In the genomic region with DNA sequence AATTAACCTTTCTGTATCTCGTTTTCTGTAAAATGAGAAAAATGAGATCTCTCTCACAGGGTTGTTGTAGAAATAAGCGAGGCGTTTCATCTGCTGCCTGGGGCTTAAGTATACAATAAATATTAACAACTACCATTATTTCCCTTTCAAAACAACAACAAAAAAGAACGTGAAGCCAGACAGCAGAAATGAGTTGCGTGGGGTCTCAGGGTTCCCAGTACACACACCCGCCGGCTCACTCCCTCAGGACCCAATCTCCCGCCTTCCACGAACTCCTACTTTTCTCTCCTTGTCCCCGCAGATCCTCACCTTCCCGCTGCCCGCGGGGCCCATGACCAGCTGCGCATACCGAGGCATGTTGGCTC, we compare ENCODE assay signal across 1 cellular context.
A peak's percentile ranks its signal among the peaks of the same experiment; 100 is the strongest.
TF ChIP-seq lines count a peak whose summit lies in the region.

No MANE protein-coding gene starts in this region.

TF ChIP-seq in K562, 482 proteins besides CTCF, POLR2A, EP300 and RAD21 (continued from another document):
- TF ChIP-seq, protein P1, sequence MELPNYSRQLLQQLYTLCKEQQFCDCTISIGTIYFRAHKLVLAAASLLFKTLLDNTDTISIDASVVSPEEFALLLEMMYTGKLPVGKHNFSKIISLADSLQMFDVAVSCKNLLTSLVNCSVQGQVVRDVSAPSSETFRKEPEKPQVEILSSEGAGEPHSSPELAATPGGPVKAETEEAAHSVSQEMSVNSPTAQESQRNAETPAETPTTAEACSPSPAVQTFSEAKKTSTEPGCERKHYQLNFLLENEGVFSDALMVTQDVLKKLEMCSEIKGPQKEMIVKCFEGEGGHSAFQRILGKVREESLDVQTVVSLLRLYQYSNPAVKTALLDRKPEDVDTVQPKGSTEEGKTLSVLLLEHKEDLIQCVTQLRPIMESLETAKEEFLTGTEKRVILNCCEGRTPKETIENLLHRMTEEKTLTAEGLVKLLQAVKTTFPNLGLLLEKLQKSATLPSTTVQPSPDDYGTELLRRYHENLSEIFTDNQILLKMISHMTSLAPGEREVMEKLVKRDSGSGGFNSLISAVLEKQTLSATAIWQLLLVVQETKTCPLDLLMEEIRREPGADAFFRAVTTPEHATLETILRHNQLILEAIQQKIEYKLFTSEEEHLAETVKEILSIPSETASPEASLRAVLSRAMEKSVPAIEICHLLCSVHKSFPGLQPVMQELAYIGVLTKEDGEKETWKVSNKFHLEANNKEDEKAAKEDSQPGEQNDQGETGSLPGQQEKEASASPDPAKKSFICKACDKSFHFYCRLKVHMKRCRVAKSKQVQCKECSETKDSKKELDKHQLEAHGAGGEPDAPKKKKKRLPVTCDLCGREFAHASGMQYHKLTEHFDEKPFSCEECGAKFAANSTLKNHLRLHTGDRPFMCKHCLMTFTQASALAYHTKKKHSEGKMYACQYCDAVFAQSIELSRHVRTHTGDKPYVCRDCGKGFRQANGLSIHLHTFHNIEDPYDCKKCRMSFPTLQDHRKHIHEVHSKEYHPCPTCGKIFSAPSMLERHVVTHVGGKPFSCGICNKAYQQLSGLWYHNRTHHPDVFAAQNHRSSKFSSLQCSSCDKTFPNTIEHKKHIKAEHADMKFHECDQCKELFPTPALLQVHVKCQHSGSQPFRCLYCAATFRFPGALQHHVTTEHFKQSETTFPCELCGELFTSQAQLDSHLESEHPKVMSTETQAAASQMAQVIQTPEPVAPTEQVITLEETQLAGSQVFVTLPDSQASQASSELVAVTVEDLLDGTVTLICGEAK (IDR thresholded peaks at IDR 0.05), result peak; percentile 18
- TF ChIP-seq, protein P1 (CRISPR knock-in tag; IDR thresholded peaks at IDR 0.05), result no peak
- TF ChIP-seq, protein P2, sequence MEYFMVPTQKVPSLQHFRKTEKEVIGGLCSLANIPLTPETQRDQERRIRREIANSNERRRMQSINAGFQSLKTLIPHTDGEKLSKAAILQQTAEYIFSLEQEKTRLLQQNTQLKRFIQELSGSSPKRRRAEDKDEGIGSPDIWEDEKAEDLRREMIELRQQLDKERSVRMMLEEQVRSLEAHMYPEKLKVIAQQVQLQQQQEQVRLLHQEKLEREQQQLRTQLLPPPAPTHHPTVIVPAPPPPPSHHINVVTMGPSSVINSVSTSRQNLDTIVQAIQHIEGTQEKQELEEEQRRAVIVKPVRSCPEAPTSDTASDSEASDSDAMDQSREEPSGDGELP (CRISPR knock-in tag; IDR thresholded peaks at IDR 0.05; ENCODE audit: borderline replicate concordance), result peak; percentile 85
- TF ChIP-seq SMARCE1 (IDR thresholded peaks at IDR 0.05) (0 out of 2 replicates have a peak, but pooled peaks have one; percentile 34), POLR2B (IDR thresholded peaks at IDR 0.05; ENCODE audit: low read depth, partially characterized antibody) (peak; percentile 74), ASH1L (IDR thresholded peaks at IDR 0.05; ENCODE audit: borderline replicate concordance, low read depth, partially characterized antibody) (peak; percentile 16), ZNF274 (IDR thresholded peaks at IDR 0.05; ENCODE audit: borderline replicate concordance, low read depth, low read length) (no peak), NFIC (IDR thresholded peaks at IDR 0.05) (peak; percentile 36), LARP7 (IDR thresholded peaks at IDR 0.05) (no peak), CEBPB (tag; IDR thresholded peaks at IDR 0.05) (no peak), TAF7 (tag; IDR thresholded peaks at IDR 0.05) (peak; percentile 26; the same call in 1 of the 2 replicates)
- TF ChIP-seq, protein P3, sequence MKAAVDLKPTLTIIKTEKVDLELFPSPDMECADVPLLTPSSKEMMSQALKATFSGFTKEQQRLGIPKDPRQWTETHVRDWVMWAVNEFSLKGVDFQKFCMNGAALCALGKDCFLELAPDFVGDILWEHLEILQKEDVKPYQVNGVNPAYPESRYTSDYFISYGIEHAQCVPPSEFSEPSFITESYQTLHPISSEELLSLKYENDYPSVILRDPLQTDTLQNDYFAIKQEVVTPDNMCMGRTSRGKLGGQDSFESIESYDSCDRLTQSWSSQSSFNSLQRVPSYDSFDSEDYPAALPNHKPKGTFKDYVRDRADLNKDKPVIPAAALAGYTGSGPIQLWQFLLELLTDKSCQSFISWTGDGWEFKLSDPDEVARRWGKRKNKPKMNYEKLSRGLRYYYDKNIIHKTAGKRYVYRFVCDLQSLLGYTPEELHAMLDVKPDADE (conservative IDR thresholded peaks at IDR 0.05; ENCODE audit: control insufficient read depth, low read depth, low read length), result peak; percentile 28; the same call in 1 of the 2 replicates
- TF ChIP-seq, protein P4, sequence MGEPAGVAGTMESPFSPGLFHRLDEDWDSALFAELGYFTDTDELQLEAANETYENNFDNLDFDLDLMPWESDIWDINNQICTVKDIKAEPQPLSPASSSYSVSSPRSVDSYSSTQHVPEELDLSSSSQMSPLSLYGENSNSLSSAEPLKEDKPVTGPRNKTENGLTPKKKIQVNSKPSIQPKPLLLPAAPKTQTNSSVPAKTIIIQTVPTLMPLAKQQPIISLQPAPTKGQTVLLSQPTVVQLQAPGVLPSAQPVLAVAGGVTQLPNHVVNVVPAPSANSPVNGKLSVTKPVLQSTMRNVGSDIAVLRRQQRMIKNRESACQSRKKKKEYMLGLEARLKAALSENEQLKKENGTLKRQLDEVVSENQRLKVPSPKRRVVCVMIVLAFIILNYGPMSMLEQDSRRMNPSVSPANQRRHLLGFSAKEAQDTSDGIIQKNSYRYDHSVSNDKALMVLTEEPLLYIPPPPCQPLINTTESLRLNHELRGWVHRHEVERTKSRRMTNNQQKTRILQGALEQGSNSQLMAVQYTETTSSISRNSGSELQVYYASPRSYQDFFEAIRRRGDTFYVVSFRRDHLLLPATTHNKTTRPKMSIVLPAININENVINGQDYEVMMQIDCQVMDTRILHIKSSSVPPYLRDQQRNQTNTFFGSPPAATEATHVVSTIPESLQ (CRISPR knock-in tag; IDR thresholded peaks at IDR 0.05), result 0 out of 2 replicates have a peak, but pooled peaks have one; percentile 18
- TF ChIP-seq, protein P5, sequence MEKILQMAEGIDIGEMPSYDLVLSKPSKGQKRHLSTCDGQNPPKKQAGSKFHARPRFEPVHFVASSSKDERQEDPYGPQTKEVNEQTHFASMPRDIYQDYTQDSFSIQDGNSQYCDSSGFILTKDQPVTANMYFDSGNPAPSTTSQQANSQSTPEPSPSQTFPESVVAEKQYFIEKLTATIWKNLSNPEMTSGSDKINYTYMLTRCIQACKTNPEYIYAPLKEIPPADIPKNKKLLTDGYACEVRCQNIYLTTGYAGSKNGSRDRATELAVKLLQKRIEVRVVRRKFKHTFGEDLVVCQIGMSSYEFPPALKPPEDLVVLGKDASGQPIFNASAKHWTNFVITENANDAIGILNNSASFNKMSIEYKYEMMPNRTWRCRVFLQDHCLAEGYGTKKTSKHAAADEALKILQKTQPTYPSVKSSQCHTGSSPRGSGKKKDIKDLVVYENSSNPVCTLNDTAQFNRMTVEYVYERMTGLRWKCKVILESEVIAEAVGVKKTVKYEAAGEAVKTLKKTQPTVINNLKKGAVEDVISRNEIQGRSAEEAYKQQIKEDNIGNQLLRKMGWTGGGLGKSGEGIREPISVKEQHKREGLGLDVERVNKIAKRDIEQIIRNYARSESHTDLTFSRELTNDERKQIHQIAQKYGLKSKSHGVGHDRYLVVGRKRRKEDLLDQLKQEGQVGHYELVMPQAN (IDR thresholded peaks at IDR 0.05; ENCODE audit: borderline replicate concordance), result peak; percentile 75
